Comparison of ENCODE assay signal across 16 cellular contexts in genomic region chr9:109794361-109795012, GRCh38. TPM values are rescaled to one million over a fixed set of nuclear protein-coding genes. Genes with fewer than 3 reads are reported as not detected.
A peak's percentile ranks its signal among the peaks of the same experiment; 100 is the strongest.
DNase-seq lines count a peak whose midpoint lies in the region; ATAC-seq and TF ChIP-seq lines count a peak whose summit lies in the region.
"Had no signal": no experiment of that assay in that cellular context is flagged by ENCODE, and none has a peak within 500 bp of the region (broad histone marks: within the 10 kb centered on the region; RNA-seq: fewer than 3 reads in every experiment).

No MANE protein-coding gene starts in this region.

- H3K27ac Mint-ChIP-seq in progenitor cell of endocrine pancreas, result no peak overlapping the region
- H3K27ac Mint-ChIP-seq: activated naive CD8-positive, alpha-beta T cell; CD4-positive, CD25-positive, alpha-beta regulatory T cell; naive B cell had no signal

- no peaks in the 10 kb centered on the region for H3K36me3 ChIP-seq in right atrium auricular region
- no peaks in the 10 kb centered on the region for H3K36me3 ChIP-seq in Peyer's patch

- peaks cover 37% of the 10 kb centered on the region for H3K27me3 Mint-ChIP-seq in progenitor cell of endocrine pancreas
- H3K27me3 Mint-ChIP-seq: activated naive CD8-positive, alpha-beta T cell had no signal

- H3K4me1 ChIP-seq in right atrium auricular region (peaks cover 0 to 66% of the 10 kb centered on the region in 2 donors), foreskin keratinocyte (peaks cover 14% of the 10 kb centered on the region), Peyer's patch (peaks cover 0 to 4% (median 0%) of the 10 kb centered on the region in 4 donors)

- no peaks in the 10 kb centered on the region for H3K36me3 Mint-ChIP-seq in progenitor cell of endocrine pancreas (ENCODE audit: insufficient read depth)
- H3K36me3 Mint-ChIP-seq: activated naive CD8-positive, alpha-beta T cell; CD4-positive, CD25-positive, alpha-beta regulatory T cell; naive B cell had no signal

- H3K27ac ChIP-seq in right atrium auricular region (peak overlapping the region; percentile 57 to 63), foreskin keratinocyte (no peak overlapping the region), Peyer's patch (peak overlapping the region in 1 of 4 donors; percentile 5)

- H3K4me1 Mint-ChIP-seq in progenitor cell of endocrine pancreas (ENCODE audit: low read depth), result peaks cover 7% of the 10 kb centered on the region
- H3K4me1 Mint-ChIP-seq: CD4-positive, CD25-positive, alpha-beta regulatory T cell; naive B cell had no signal

- H3K4me3 ChIP-seq in right atrium auricular region (no peak overlapping the region), Peyer's patch (no peak overlapping the region)

- no peak overlapping the region for H3K4me3 Mint-ChIP-seq in progenitor cell of endocrine pancreas (ENCODE audit: low read depth)
- H3K4me3 Mint-ChIP-seq: activated naive CD8-positive, alpha-beta T cell; CD4-positive, CD25-positive, alpha-beta regulatory T cell; naive B cell had no signal

- intact Hi-C loops in Right ventricle myocardium inferior (cut with DNase I), result no loop called here
- intact Hi-C loops in cardiac septum (cut with DNase I), result no loop called here
- intact Hi-C loops in sciatic nerve (cut with DNase I), result no loop called here

- TF ChIP-seq CTCF in right atrium auricular region (IDR thresholded peaks at IDR 0.05), result no peak
- no peak for TF ChIP-seq CTCF in foreskin keratinocyte (conservative IDR thresholded peaks at IDR 0.05)
- no peak for TF ChIP-seq CTCF in progenitor cell of endocrine pancreas (IDR thresholded peaks at IDR 0.05; ENCODE audit: unreplicated experiment)
- no peak for TF ChIP-seq CTCF in Peyer's patch (IDR thresholded peaks at IDR 0.05)

- DNase-seq in Right ventricle myocardium inferior (ENCODE audit: missing footprints) (no peak), cardiac septum (ENCODE audit: low spot score) (no peak), right atrium auricular region (ENCODE audit: low spot score) (no peak), sciatic nerve (ENCODE audit: low spot score) (no peak), foreskin keratinocyte (no peak), progenitor cell of endocrine pancreas (ENCODE audit: low spot score, unreplicated experiment) (no peak), Peyer's patch (no peak)
- DNase-seq: 8988T; activated T-cell treated with anti-CD3 and anti-CD28 coated beads, Interleukin-2, amount 50 U/mL, for 1 hour; CD4-positive, CD25-positive, alpha-beta regulatory T cell; DND-41; hippocampal formation; naive B cell; NCI-H1436 had no signal

- H3K9me3 ChIP-seq in right atrium auricular region (no peaks in the 10 kb centered on the region), Peyer's patch (no peaks in the 10 kb centered on the region)

- ATAC-seq in Right ventricle myocardium inferior (peak; percentile 81), sciatic nerve (peak; percentile 93), HG03139 (IDR thresholded peaks at IDR 0.05; ENCODE audit: unreplicated experiment) (no peak), foreskin keratinocyte (no peak)

- TF ChIP-seq POLR2A in Peyer's patch (IDR thresholded peaks at IDR 0.05), result no peak

- H3K27me3 ChIP-seq in right atrium auricular region (no peaks in the 10 kb centered on the region), foreskin keratinocyte (no peaks in the 10 kb centered on the region), Peyer's patch (no peaks in the 10 kb centered on the region)

- no peaks in the 10 kb centered on the region for H3K9me3 Mint-ChIP-seq in progenitor cell of endocrine pancreas (ENCODE audit: low read depth)
- H3K9me3 Mint-ChIP-seq: CD4-positive, CD25-positive, alpha-beta regulatory T cell; naive B cell had no signal

RNA-seq across cellular contexts. Expression of gene PALM2AKAP2, which starts 14.5 kb away (rescaled TPM):
- total RNA-seq in Right ventricle myocardium inferior (90.1 TPM), cardiac septum (165 TPM), right atrium auricular region (10 to 100 TPM; 56.6 to 61.1 TPM), sciatic nerve (19.7 TPM), foreskin keratinocyte (6.6 and 8.9 TPM in 2 replicates), progenitor cell of endocrine pancreas (0.51 and 0.74 TPM in 2 replicates), Peyer's patch (1 to 10 TPM in 2 of 4 donors, not detected in 2; 1.9 to 3.3 TPM)
- polyA plus RNA-seq in foreskin keratinocyte, result not detected in 2 replicates

Comparison
In these comparisons a context has a peak if more than half of its experiments do, and no peak if none do; other contexts are left out.
1. ATAC-seq: peak in Right ventricle myocardium inferior (single experiment) and sciatic nerve (single experiment); none in HG03139 (single experiment) and foreskin keratinocyte (single experiment).